Comparison of ENCODE assay signal across 8 cellular contexts in the genomic region with DNA sequence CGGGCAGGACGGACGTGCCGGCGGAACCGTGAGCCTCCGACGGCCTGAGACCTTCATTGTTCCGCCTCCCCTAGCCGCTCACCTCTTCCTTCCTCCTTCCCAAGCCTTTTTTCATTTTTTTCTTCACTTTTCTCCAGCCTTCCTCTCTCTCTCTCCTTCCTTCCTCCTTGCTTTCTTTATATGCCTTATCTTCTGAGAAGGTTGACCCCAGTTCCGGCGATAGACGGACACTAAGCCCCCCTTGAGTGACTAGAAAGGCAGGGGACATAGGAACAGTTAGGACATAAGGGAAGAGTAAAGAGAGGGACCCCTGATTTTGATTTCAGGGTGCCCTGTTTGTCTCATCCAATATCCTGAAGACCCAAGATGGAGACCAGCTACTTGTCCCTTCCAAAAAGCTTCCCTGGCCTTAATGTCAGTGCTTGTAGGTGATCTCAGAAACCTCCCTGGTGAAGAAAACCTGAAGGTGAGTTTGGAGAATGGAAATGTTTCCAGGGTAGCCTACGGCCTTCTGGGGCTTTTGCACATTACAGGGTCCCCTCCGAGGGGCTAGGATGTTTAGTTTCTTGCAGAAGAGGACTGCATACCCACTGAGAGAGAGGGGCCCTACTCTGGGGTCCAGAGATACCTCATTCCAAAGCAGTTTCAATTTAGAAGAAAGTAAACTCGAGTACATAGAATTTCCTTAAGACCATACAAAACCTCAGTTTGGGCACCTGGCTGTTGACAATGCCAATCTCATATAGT. TPM values are rescaled to one million over a fixed set of nuclear protein-coding genes. Genes with fewer than 3 reads are reported as not detected.
A peak's percentile ranks its signal among the peaks of the same experiment; 100 is the strongest.
DNase-seq lines count a peak whose midpoint lies in the region; ATAC-seq and TF ChIP-seq lines count a peak whose summit lies in the region.

No MANE protein-coding gene starts in this region.

- peak overlapping the region; percentile 58 for H3K4me2 ChIP-seq in SU-DHL-6 (ENCODE audit: low read depth, low read length, poor library complexity, severe bottlenecking)

- ATAC-seq in GM19468 (IDR thresholded peaks at IDR 0.05; ENCODE audit: extremely low read depth, unreplicated experiment) (peak; percentile 36), gastrocnemius medialis (no peak), HG02852 (IDR thresholded peaks at IDR 0.05; ENCODE audit: unreplicated experiment) (no peak)

- in situ Hi-C loops in gastrocnemius medialis (cut with MboI; ENCODE audit: low sequenced_read_pairs in 4 of 4) = loop anchor here (25.0 kb wide), 5 partner anchors 96 to 546 kb away; no protein-coding TSS in a partner anchor

- H3K27ac ChIP-seq in SU-DHL-6 (ENCODE audit: low read depth, low read length) (peak overlapping the region; percentile 22), gastrocnemius medialis (peak overlapping the region; percentile 85 to 93 (median 89))

- H3F3A ChIP-seq in SU-DHL-6 (ENCODE audit: insufficient read depth) = no peaks in the 10 kb centered on the region

- H4K20me1 ChIP-seq in SU-DHL-6 (ENCODE audit: low read depth, low read length) = no peaks in the 10 kb centered on the region

- peaks cover 44 to 58% of the 10 kb centered on the region in 2 donors for H3K4me1 ChIP-seq in gastrocnemius medialis

- DNase-seq in fibroblast of mammary gland (ENCODE audit: low read depth) (no peak), gastrocnemius medialis (no peak), NCI-H446 treated with DMSO at 0.1 percent for 48 hours (lab: John Stamatoyannopoulos, UW) (no peak), COR-L47 (lab: John Stamatoyannopoulos, UW) (no peak), DMS114 treated with DMSO at 0.1 percent for 48 hours (lab: John Stamatoyannopoulos, UW; ENCODE audit: unreplicated experiment) (no peak)

- no peak for TF ChIP-seq CTCF in SU-DHL-6 (IDR thresholded peaks at IDR 0.05; ENCODE audit: insufficient read depth, low read length, poor library complexity, severe bottlenecking)
- no peak for TF ChIP-seq CTCF in fibroblast of mammary gland (conservative IDR thresholded peaks at IDR 0.05; ENCODE audit: control insufficient read depth, insufficient read depth, low read depth, low read length)
- no peak for TF ChIP-seq CTCF in gastrocnemius medialis (IDR thresholded peaks at IDR 0.05 in 4 of 5, conservative IDR thresholded peaks at IDR 0.05 in 1 of 5)

- H3K79me2 ChIP-seq in SU-DHL-6 (ENCODE audit: insufficient read depth, low read length) = no peaks in the 10 kb centered on the region

- H3K9me3 ChIP-seq in SU-DHL-6 (ENCODE audit: insufficient read depth, low read length) = no peaks in the 10 kb centered on the region
- H3K9me3 ChIP-seq in gastrocnemius medialis = no peaks in the 10 kb centered on the region

- peak overlapping the region; percentile 31 for H2AFZ ChIP-seq in SU-DHL-6 (ENCODE audit: low read depth, low read length, severe bottlenecking)

- H3K27me3 ChIP-seq in SU-DHL-6 (ENCODE audit: low read length) (no peaks in the 10 kb centered on the region), gastrocnemius medialis (peaks cover 0 to 5% (median 0%) of the 10 kb centered on the region in 3 donors)

- H3K9ac ChIP-seq in SU-DHL-6 (ENCODE audit: low read length) = peak overlapping the region; percentile 24; the same call in 1 of the 2 replicates

- H3K4me3 ChIP-seq in SU-DHL-6 (ENCODE audit: insufficient read depth, low read length, poor library complexity, severe bottlenecking) = peak overlapping the region; percentile 16
- H3K4me3 ChIP-seq in fibroblast of mammary gland (ENCODE audit: control insufficient read depth, low read depth, low read length) = peak overlapping the region; percentile 98
- peak overlapping the region; percentile 77 to 92 (median 88) for H3K4me3 ChIP-seq in gastrocnemius medialis

- H3K36me3 ChIP-seq in SU-DHL-6 (ENCODE audit: low read length) (no peaks in the 10 kb centered on the region), gastrocnemius medialis (no peaks in the 10 kb centered on the region)

- H3K9me2 ChIP-seq in SU-DHL-6 (replicated peaks; ENCODE audit: insufficient read depth, low read length) = no peaks in the 10 kb centered on the region

- intact Hi-C loops in gastrocnemius medialis (cut with DNase I; ENCODE audit: low total_unique reads) = loop anchor here (1.0 to 10.0 kb wide), 9 partner anchors 59 to 694 kb away; a partner anchor contains a TSS

- TF ChIP-seq POLR2A in gastrocnemius medialis (IDR thresholded peaks at IDR 0.05) = peak; percentile 76 to 91

RNA-seq across cellular contexts. Expression of a gene that starts 3.5 kb away (rescaled TPM):
- 100 to 1,000 TPM in 1 of 4 donors, 10 to 100 TPM in 3; 40.4 to 194 (median 57.7) TPM for total RNA-seq in gastrocnemius medialis

RNA-seq across cellular contexts. Expression of a gene that starts 14.4 kb away (rescaled TPM):
- 10 to 100 TPM; 19.3 to 28.1 (median 25.8) TPM for total RNA-seq in gastrocnemius medialis

Comparison
In these comparisons a context has a peak if more than half of its experiments do, and no peak if none do; other contexts are left out.
1. H3K4me3 ChIP-seq: peak in every context shown above with its lines; median percentile 98 in fibroblast of mammary gland; 88 in gastrocnemius medialis; 16 in SU-DHL-6.